Comparison of ENCODE assay signal across 8 cellular contexts in genomic region chrX:19343085-19343461, GRCh38. TPM values are rescaled to one million over a fixed set of nuclear protein-coding genes. Genes with fewer than 3 reads are reported as not detected.
DNase-seq lines count a peak whose midpoint lies in the region; ATAC-seq and TF ChIP-seq lines count a peak whose summit lies in the region.

No MANE protein-coding gene starts in this region.

- TF ChIP-seq EP300 in stomach (IDR thresholded peaks at IDR 0.05) = no peak

- H3K27ac ChIP-seq in iPS-18a (ENCODE audit: low read length) (no peak overlapping the region), stomach (peak overlapping the region in 4 of 5 donors; percentile 92 to 96 (median 94))

- H3K4me1 ChIP-seq in iPS-18a (ENCODE audit: control insufficient read depth, low read depth, low read length) (no peaks in the 10 kb centered on the region), stomach (peaks cover 0 to 27% (median 13%) of the 10 kb centered on the region in 4 donors)

- CTCF ChIA-PET in activated CD4-positive, alpha-beta memory T cell treated with anti-CD3 and anti-CD28 coated beads for 36 hours (lab: Charles Lee) = interaction anchor here (1.4 kb wide), 1 partner anchor 29 kb away, joined by 3 read pairs; no protein-coding TSS in a partner anchor

- peaks cover 21% of the 10 kb centered on the region for H3K4me1 Mint-ChIP-seq in activated CD4-positive, alpha-beta memory T cell treated with anti-CD3 and anti-CD28 coated beads for 36 hours (ENCODE audit: low read depth)

- DNase-seq in NCI-H748 (lab: John Stamatoyannopoulos, UW; ENCODE audit: unreplicated experiment) (peak; percentile 36), NCI-H748 treated with DMSO at 0.1 percent for 48 hours (lab: John Stamatoyannopoulos, UW) (no peak), stomach (no peak), dermis blood vessel endothelial cell (no peak)
- DNase-seq in activated CD4-positive, alpha-beta memory T cell treated with anti-CD3 and anti-CD28 coated beads for 36 hours = no peak

- 32 to 53% (median 39%) methylated on average over 10 of the region's 10 CpGs for WGBS in stomach, 5 donors

- no peak overlapping the region for H3K9ac ChIP-seq in iPS-18a (ENCODE audit: low read length)

- no peaks in the 10 kb centered on the region for H3K27me3 Mint-ChIP-seq in activated CD4-positive, alpha-beta memory T cell treated with anti-CD3 and anti-CD28 coated beads for 36 hours

- no peak for TF ChIP-seq POLR2A in stomach (IDR thresholded peaks at IDR 0.05)

- POLR2A ChIA-PET in activated CD4-positive, alpha-beta memory T cell treated with anti-CD3 and anti-CD28 coated beads for 36 hours (lab: Charles Lee) = no interaction called here

- ATAC-seq in HG02571 (IDR thresholded peaks at IDR 0.05; ENCODE audit: unreplicated experiment) (no peak), GM21723 (IDR thresholded peaks at IDR 0.05; ENCODE audit: unreplicated experiment) (no peak)

- peak overlapping the region; percentile 67 for H3K27ac Mint-ChIP-seq in activated CD4-positive, alpha-beta memory T cell treated with anti-CD3 and anti-CD28 coated beads for 36 hours

- H3K27me3 ChIP-seq in iPS-18a (ENCODE audit: control insufficient read depth, insufficient read depth, low read length) (no peaks in the 10 kb centered on the region), stomach (no peaks in the 10 kb centered on the region)

- no peaks in the 10 kb centered on the region for H3K36me3 ChIP-seq in iPS-18a (ENCODE audit: control insufficient read depth, low read depth, low read length)
- H3K36me3 ChIP-seq in stomach = no peaks in the 10 kb centered on the region

- H3K9me3 Mint-ChIP-seq in activated CD4-positive, alpha-beta memory T cell treated with anti-CD3 and anti-CD28 coated beads for 36 hours = no peaks in the 10 kb centered on the region

- H3K4me3 Mint-ChIP-seq in activated CD4-positive, alpha-beta memory T cell treated with anti-CD3 and anti-CD28 coated beads for 36 hours = peak overlapping the region; percentile 81

- intact Hi-C loops in activated CD4-positive, alpha-beta memory T cell treated with anti-CD3 and anti-CD28 coated beads for 36 hours (cut with micrococcal nuclease) = loop anchor here (1.0 to 10.0 kb wide), 4 partner anchors 9 to 918 kb away; partner anchors contain the start of genes CDKL5 and PHKA2
- intact Hi-C loops in stomach (cut with DNase I; ENCODE audit: low total_unique reads) = no loop called here

- H3K4me3 ChIP-seq in iPS-18a (ENCODE audit: low read length) (peak overlapping the region; percentile 58), stomach (peak overlapping the region; percentile 65 to 73 (median 70))

- H3K9me3 ChIP-seq in iPS-18a (ENCODE audit: control insufficient read depth, low read depth, low read length) (peaks cover 11% of the 10 kb centered on the region), stomach (peaks cover 0 to 7% (median 3%) of the 10 kb centered on the region in 4 donors)

- no peak for TF ChIP-seq CTCF in stomach (IDR thresholded peaks at IDR 0.05)

- H3K36me3 Mint-ChIP-seq in activated CD4-positive, alpha-beta memory T cell treated with anti-CD3 and anti-CD28 coated beads for 36 hours = peaks cover 3% of the 10 kb centered on the region

RNA-seq across cellular contexts. Expression of gene PDHA1, which starts 0.7 kb away (rescaled TPM):
- total RNA-seq in activated CD4-positive, alpha-beta memory T cell treated with anti-CD3 and anti-CD28 coated beads for 36 hours = 100 to 1,000 TPM; 245 TPM
- 100 to 1,000 TPM; 109 to 367 (median 223) TPM for total RNA-seq in stomach
- polyA plus RNA-seq in stomach = 100 to 1,000 TPM in 2 of 3 donors, 10 to 100 TPM in 1; 77.6 to 195 (median 133) TPM
- 61.3 and 126 TPM in 2 replicates for total RNA-seq in dermis blood vessel endothelial cell
